ENCODE assay signal across 15 cellular contexts in genomic region chr16:50272687-50273381, GRCh38. TPM values are rescaled to one million over a fixed set of nuclear protein-coding genes. Genes with fewer than 3 reads are reported as not detected.
DNase-seq lines count a peak whose midpoint lies in the region; ATAC-seq, FAIRE-seq and TF ChIP-seq lines count a peak whose summit lies in the region.
"Had no signal": no experiment of that assay in that cellular context is flagged by ENCODE, and none has a peak within 500 bp of the region (broad histone marks: within the 10 kb centered on the region; RNA-seq: fewer than 3 reads in every experiment).

No MANE protein-coding gene starts in this region.

- no peak overlapping the region for H2BK12ac ChIP-seq in trophoblast cell (ENCODE audit: low read length)

- no peak overlapping the region for H3K14ac ChIP-seq in trophoblast cell (ENCODE audit: low read length)

- no peak for ATAC-seq in A549
- ATAC-seq in CD4-positive, alpha-beta T cell (ENCODE audit: poor library complexity), result no peak
- ATAC-seq in activated CD8-positive, alpha-beta T cell treated with anti-CD3 and anti-CD28 coated beads for 36 hours, result no peak
- ATAC-seq in HepG2, result no peak
- ATAC-seq: gastrocnemius medialis, WTC11 had no signal

- DNase-seq in A549 (ENCODE audit: low read depth in 1 of 2, low spot score in 1 of 2) (no peak), HepG2 (ENCODE audit: low spot score) (no peak), trophoblast cell (no peak), AG08395 (ENCODE audit: low spot score) (no peak), dedifferentiated amniotic fluid mesenchymal stem cell (ENCODE audit: extremely low spot score) (no peak)
- DNase-seq in CD4-positive, alpha-beta T cell, result no peak
- no peak for DNase-seq in activated CD8-positive, alpha-beta T cell treated with anti-CD3 and anti-CD28 coated beads for 36 hours
- no peak for DNase-seq in stimulated activated CD4-positive, alpha-beta T cell treated with anti-CD3 and anti-CD28 coated beads, Interleukin-4, amount 100 ng/mL, for 1 hour

- TF ChIP-seq POLR2A in A549 (IDR thresholded peaks at IDR 0.05; ENCODE audit: low read length), result no peak
- no peak for TF ChIP-seq POLR2A in HepG2 (IDR thresholded peaks at IDR 0.05; ENCODE audit: insufficient read depth in 1 of 2, low read depth in 2 of 2, low read length in 2 of 2)

- H3K4me3 ChIP-seq in A549, result no peak overlapping the region
- no peak overlapping the region for H3K4me3 ChIP-seq in HepG2 (replicated peaks in 1 of 3; ENCODE audit: insufficient read depth in 1 of 3, low read depth in 2 of 3, low read length in 3 of 3)
- no peak overlapping the region for H3K4me3 ChIP-seq in trophoblast cell (ENCODE audit: low read depth, low read length)
- H3K4me3 ChIP-seq: gastrocnemius medialis, SK-N-MC, upper lobe of right lung had no signal

- H3K27ac Mint-ChIP-seq in CD4-positive, alpha-beta T cell, result peak overlapping the region; percentile 100
- peak overlapping the region; percentile 100 for H3K27ac Mint-ChIP-seq in activated CD8-positive, alpha-beta T cell treated with anti-CD3 and anti-CD28 coated beads for 36 hours

- no peak overlapping the region for H3K4ac ChIP-seq in trophoblast cell (ENCODE audit: low read depth, low read length)

- H4K20me1 ChIP-seq in HepG2 (ENCODE audit: insufficient read depth, low read length), result no peaks in the 10 kb centered on the region

- no peak overlapping the region for H3K18ac ChIP-seq in trophoblast cell (ENCODE audit: low read length)

- H3K36me3 ChIP-seq in HepG2 (replicated peaks in 1 of 2; ENCODE audit: control insufficient read depth in 1 of 2, insufficient read depth in 2 of 2, low read length in 2 of 2), result no peaks in the 10 kb centered on the region
- H3K36me3 ChIP-seq in trophoblast cell (ENCODE audit: control insufficient read depth in 1 of 2, insufficient read depth in 2 of 2, low read length in 2 of 2), result no peaks in the 10 kb centered on the region
- H3K36me3 ChIP-seq: gastrocnemius medialis, upper lobe of right lung had no signal

- no peak overlapping the region for H3K23ac ChIP-seq in trophoblast cell (ENCODE audit: low read length)

- TF ChIP-seq RAD21 in A549 (conservative IDR thresholded peaks at IDR 0.05 in 1 of 2, IDR thresholded peaks at IDR 0.05 in 1 of 2) (no peak), HepG2 (CRISPR knock-in tag; IDR thresholded peaks at IDR 0.05) (no peak)

- no peaks in the 10 kb centered on the region for H3K4me1 ChIP-seq in A549
- H3K4me1 ChIP-seq in HepG2 (ENCODE audit: insufficient read depth, low read length), result peaks cover 31% of the 10 kb centered on the region
- H3K4me1 ChIP-seq in trophoblast cell (ENCODE audit: control insufficient read depth in 1 of 2, insufficient read depth in 2 of 2, low read length in 2 of 2), result peaks cover 0 to 4% of the 10 kb centered on the region in 2 experiments
- H3K4me1 ChIP-seq: gastrocnemius medialis, parathyroid adenoma had no signal

- H4K8ac ChIP-seq in trophoblast cell (ENCODE audit: low read depth, low read length), result no peak overlapping the region

- H3K4me2 ChIP-seq in A549, result no peak overlapping the region
- no peak overlapping the region for H3K4me2 ChIP-seq in HepG2 (ENCODE audit: low read depth, low read length)
- no peak overlapping the region for H3K4me2 ChIP-seq in trophoblast cell (ENCODE audit: low read length)

- H3K79me2 ChIP-seq in HepG2 (ENCODE audit: insufficient read depth, low read length) (no peaks in the 10 kb centered on the region), trophoblast cell (ENCODE audit: control insufficient read depth, insufficient read depth, low read length, poor library complexity) (no peaks in the 10 kb centered on the region)
- H3K79me2 ChIP-seq: parathyroid adenoma had no signal

- no TSS peak for BruUV-seq in HepG2 (replicated peaks; lab: Mats Ljungman, UMichigan)

- TF ChIP-seq CTCF in A549 (IDR thresholded peaks at IDR 0.05) (no peak), HepG2 (CRISPR knock-in tag; IDR thresholded peaks at IDR 0.05) (no peak)
- TF ChIP-seq CTCF in CD4-positive, alpha-beta T cell (IDR thresholded peaks at IDR 0.05), result no peak
- no peak for TF ChIP-seq CTCF in activated CD8-positive, alpha-beta T cell treated with anti-CD3 and anti-CD28 coated beads for 36 hours (IDR thresholded peaks at IDR 0.05)

- H2BK5ac ChIP-seq in trophoblast cell (ENCODE audit: low read depth, low read length, poor library complexity), result no peak overlapping the region

- intact Hi-C loops in CD4-positive, alpha-beta T cell (cut with DNase I, micrococcal nuclease), result loop anchor here in 1 of 2 experiments (10.0 kb wide), 1 partner anchor 118 kb away; the partner anchor contains the start of gene TENT4B
- intact Hi-C loops in activated CD8-positive, alpha-beta T cell treated with anti-CD3 and anti-CD28 coated beads for 36 hours (cut with micrococcal nuclease), result no loop called here
- intact Hi-C loops in HepG2 (cut with micrococcal nuclease; ENCODE audit: unreplicated experiment), result no loop called here

- no peak overlapping the region for H2BK120ac ChIP-seq in trophoblast cell (ENCODE audit: insufficient read depth, low read length, poor library complexity)

- no peak overlapping the region for H3K27ac ChIP-seq in A549
- H3K27ac ChIP-seq in CD4-positive, alpha-beta T cell (ENCODE audit: low read depth, low read length), result peak overlapping the region; percentile 93
- no peak overlapping the region for H3K27ac ChIP-seq in HepG2 (ENCODE audit: extremely low read length, insufficient read depth, low read length)
- H3K27ac ChIP-seq in trophoblast cell (ENCODE audit: low read depth, low read length), result no peak overlapping the region
- H3K27ac ChIP-seq: C4-2B, gastrocnemius medialis, parathyroid adenoma, SK-N-MC, upper lobe of right lung had no signal

- TF ChIP-seq EP300 in A549 (IDR thresholded peaks at IDR 0.05) (no peak), HepG2 (IDR thresholded peaks at IDR 0.05; ENCODE audit: low read depth in 2 of 2, low read length in 2 of 2) (no peak), HepG2 (CRISPR knock-in tag; IDR thresholded peaks at IDR 0.05; ENCODE audit: borderline replicate concordance) (no peak)

- H2AFZ ChIP-seq in HepG2 (ENCODE audit: low read length), result no peak overlapping the region
- no peak overlapping the region for H2AFZ ChIP-seq in trophoblast cell (ENCODE audit: insufficient read depth, low read length, poor library complexity)
- H2AFZ ChIP-seq: parathyroid adenoma had no signal

- H3K9me3 Mint-ChIP-seq in CD4-positive, alpha-beta T cell, result no peaks in the 10 kb centered on the region
- peaks cover 3% of the 10 kb centered on the region for H3K9me3 Mint-ChIP-seq in activated CD8-positive, alpha-beta T cell treated with anti-CD3 and anti-CD28 coated beads for 36 hours
- H3K9me3 Mint-ChIP-seq: WTC11 had no signal

- POLR2A ChIA-PET in A549 (lab: Yijun Ruan, JAX) (no interaction called here), HepG2 (lab: Yijun Ruan, JAX) (interaction anchor here (1.2 kb wide), 1 partner anchor 40 kb away, joined by 3 read pairs; no protein-coding TSS in a partner anchor)
- POLR2A ChIA-PET in CD4-positive, alpha-beta T cell (lab: Charles Lee), result interaction anchor here (1.2 to 4.3 kb wide), 13 partner anchors 11 to 469 kb away, joined by 4 to 40 read pairs (median 10); partner anchors contain the start of gene CNEP1R1
- POLR2A ChIA-PET in activated CD8-positive, alpha-beta T cell treated with anti-CD3 and anti-CD28 coated beads for 36 hours (lab: Charles Lee), result interaction anchor here (0.8 to 19.3 kb wide), 6 partner anchors 5 to 409 kb away, joined by 3 to 215 read pairs (median 7); partner anchors contain the start of genes ADCY7 and SNX20

- CTCF ChIA-PET in A549 (lab: Yijun Ruan, JAX) (interaction anchor here (0.6 to 2.0 kb wide), 8 partner anchors 7 to 533 kb away, joined by 3 to 7 read pairs (median 3); partner anchors contain the start of gene CNEP1R1), HepG2 (lab: Yijun Ruan, JAX; ENCODE audit: low intra/inter-chr PET ratio, low total read pairs) (no interaction called here)
- CTCF ChIA-PET in CD4-positive, alpha-beta T cell (lab: Charles Lee), result interaction anchor here (1.2 to 3.2 kb wide), 4 partner anchors 54 to 392 kb away, joined by 3 to 12 read pairs (median 4); no protein-coding TSS in a partner anchor
- CTCF ChIA-PET in activated CD8-positive, alpha-beta T cell treated with anti-CD3 and anti-CD28 coated beads for 36 hours (lab: Charles Lee), result interaction anchor here (0.8 to 4.2 kb wide), 9 partner anchors 9 to 248 kb away, joined by 3 to 25 read pairs (median 4); partner anchors contain the start of gene CNEP1R1

- no peaks in the 10 kb centered on the region for H3K27me3 Mint-ChIP-seq in CD4-positive, alpha-beta T cell
- H3K27me3 Mint-ChIP-seq in activated CD8-positive, alpha-beta T cell treated with anti-CD3 and anti-CD28 coated beads for 36 hours, result no peaks in the 10 kb centered on the region

- H3K9me3 ChIP-seq in A549 (no peaks in the 10 kb centered on the region), HepG2 (ENCODE audit: low read length) (no peaks in the 10 kb centered on the region), trophoblast cell (ENCODE audit: insufficient read depth, low read depth, low read length) (no peaks in the 10 kb centered on the region)
- no peaks in the 10 kb centered on the region for H3K9me3 ChIP-seq in CD4-positive, alpha-beta T cell (ENCODE audit: control insufficient read depth, low read length)
- H3K9me3 ChIP-seq: gastrocnemius medialis, upper lobe of right lung had no signal

- in situ Hi-C loops in HepG2 (cut with HindIII; ENCODE audit: extremely low pct_ligation_motif_present, low pct_unique_long_range_greater_than_20kb), result loop anchor here (5.0 kb wide), 1 partner anchor 49 kb away; no protein-coding TSS in a partner anchor

- WGBS in A549 (ENCODE audit: missing lambda C conversion rate), result 88% methylated on average over 2 of the region's 5 CpGs
- 41% methylated on average over 4 of the region's 5 CpGs for WGBS in HepG2 (ENCODE audit: low lambda C conversion rate)
- no CpG with 5 or more reads among the region's 5 CpGs for WGBS in trophoblast cell (ENCODE audit: extremely low coverage, insufficient coverage, insufficient read length)

- FAIRE-seq in A549 (lab: Jason Lieb, UNC), result no peak
- no peak for FAIRE-seq in HepG2 (lab: Jason Lieb, UNC)
- FAIRE-seq: bronchial epithelial cell had no signal

- H3K9ac ChIP-seq in HepG2 (ENCODE audit: insufficient read depth, low read depth, low read length) (no peak overlapping the region), trophoblast cell (ENCODE audit: low read length) (no peak overlapping the region)
- H3K9ac ChIP-seq: parathyroid adenoma had no signal

- H3K27me3 ChIP-seq in CD4-positive, alpha-beta T cell (ENCODE audit: control insufficient read depth, insufficient read depth, low read length), result no peaks in the 10 kb centered on the region
- H3K27me3 ChIP-seq in HepG2 (ENCODE audit: control insufficient read depth in 1 of 2, insufficient read depth in 2 of 2, low read length in 2 of 2) (peaks cover 2 to 26% of the 10 kb centered on the region in 2 experiments; a peak in 3 of 5 replicates), trophoblast cell (ENCODE audit: insufficient read depth, low read length) (no peaks in the 10 kb centered on the region)
- H3K27me3 ChIP-seq: gastrocnemius medialis, upper lobe of right lung had no signal

- no peak overlapping the region for H2AK5ac ChIP-seq in trophoblast cell (ENCODE audit: low read length)

- H3K79me1 ChIP-seq in trophoblast cell (ENCODE audit: low read length), result no peaks in the 10 kb centered on the region

- H3K4me3 Mint-ChIP-seq in CD4-positive, alpha-beta T cell, result peak overlapping the region; percentile 95
- H3K4me3 Mint-ChIP-seq in activated CD8-positive, alpha-beta T cell treated with anti-CD3 and anti-CD28 coated beads for 36 hours, result peak overlapping the region; percentile 93
- H3K4me3 Mint-ChIP-seq: WTC11 had no signal

- peaks cover 96% of the 10 kb centered on the region for H3K4me1 Mint-ChIP-seq in CD4-positive, alpha-beta T cell (ENCODE audit: low read depth)
- H3K4me1 Mint-ChIP-seq in activated CD8-positive, alpha-beta T cell treated with anti-CD3 and anti-CD28 coated beads for 36 hours (ENCODE audit: low read depth), result peaks cover 89% of the 10 kb centered on the region
- H3K4me1 Mint-ChIP-seq: WTC11 had no signal

- H4K91ac ChIP-seq in trophoblast cell (ENCODE audit: low read depth, low read length), result no peak overlapping the region

- H3K36me3 Mint-ChIP-seq in CD4-positive, alpha-beta T cell (ENCODE audit: low read depth), result peaks cover 56% of the 10 kb centered on the region
- peaks cover 33% of the 10 kb centered on the region for H3K36me3 Mint-ChIP-seq in activated CD8-positive, alpha-beta T cell treated with anti-CD3 and anti-CD28 coated beads for 36 hours (ENCODE audit: low read depth)
- H3K36me3 Mint-ChIP-seq: WTC11 had no signal

- H4K12ac ChIP-seq in trophoblast cell (ENCODE audit: low read depth, low read length), result no peak overlapping the region

RNA-seq across cellular contexts. Expression of gene ADCY7, which starts 6.5 kb away (rescaled TPM):
- polyA plus RNA-seq in A549 (2011; rRNA removed) (10.5 and 15.8 TPM in 2 replicates), A549 (2017; fragmentation: RNase III; extraction: RNeasy Plus Mini Kit Qiagen cat#74134 plus additional on column Dnase treatment) (14.9 to 19.5 TPM (median 18.7 TPM) in 3 replicates), HepG2 (2011; rRNA removed) (2.2 and 3.7 TPM in 2 replicates)
- 16.6 and 25.2 TPM in 2 replicates for polyA plus RNA-seq in A549 (2012; cell fraction: cytosol; rRNA removed)
- 54.2 and 75.4 TPM in 2 replicates for polyA plus RNA-seq in A549 (2012; cell fraction: nucleus; rRNA removed)
- 40.8 and 47.1 TPM in 2 replicates for polyA minus RNA-seq in A549 (2011; rRNA and poly(A)+ RNA removed)
- total RNA-seq in CD4-positive, alpha-beta T cell, result 100 to 1,000 TPM; 136 to 147 TPM
- 10 to 100 TPM; 89.9 to 92.1 TPM for total RNA-seq in activated CD8-positive, alpha-beta T cell treated with anti-CD3 and anti-CD28 coated beads for 36 hours
- total RNA-seq in HepG2 (2016; rRNA removed; fragmentation: Illumina TruSeq; extraction: Trizol), result 2.3 and 4.3 TPM in 2 replicates
- 0.51 and 1.3 TPM in 2 replicates for total RNA-seq in HepG2 (2016; cell fraction: cytosol; rRNA removed; fragmentation: Illumina TruSeq; extraction: Trizol; ENCODE audit: low read depth)
- 2.5 and 4.5 TPM in 2 replicates for total RNA-seq in HepG2 (2016; cell fraction: insoluble cytoplasmic fraction; rRNA removed; fragmentation: Illumina TruSeq; extraction: Trizol)
- 1.1 and 1.8 TPM in 2 replicates for total RNA-seq in HepG2 (2016; cell fraction: membrane; rRNA removed; fragmentation: Illumina TruSeq; extraction: Trizol)
- total RNA-seq in HepG2 (2016; cell fraction: nucleus; rRNA removed; fragmentation: Illumina TruSeq; extraction: Trizol), result 3.9 and 5.9 TPM in 2 replicates
- 1.2 and 1.5 TPM in 2 replicates for polyA plus RNA-seq in HepG2 (2011; cell fraction: cytosol; rRNA removed)
- polyA plus RNA-seq in HepG2 (2011; cell fraction: nucleus; rRNA removed), result 14.6 and 16.9 TPM in 2 replicates
- polyA plus RNA-seq in HepG2 (2012), result 1.7 and 3.0 TPM in 2 replicates
- 0.17 and 0.38 TPM in 2 replicates for polyA plus RNA-seq in HepG2 (2016; cell fraction: cytosol; fragmentation: Illumina TruSeq; extraction: Trizol; ENCODE audit: low read depth)
- 1.2 and 1.4 TPM in 2 replicates for polyA plus RNA-seq in HepG2 (2016; cell fraction: insoluble cytoplasmic fraction; fragmentation: Illumina TruSeq; extraction: Trizol; ENCODE audit: low read depth)
- 0.44 and 0.47 TPM in 2 replicates for polyA plus RNA-seq in HepG2 (2016; cell fraction: membrane; fragmentation: Illumina TruSeq; extraction: Trizol; ENCODE audit: low read depth)
- polyA plus RNA-seq in HepG2 (2016; cell fraction: nucleus; fragmentation: Illumina TruSeq; extraction: Trizol; ENCODE audit: insufficient read depth, low read depth), result 6.9 and 8.7 TPM in 2 replicates
- polyA minus RNA-seq in HepG2 (2011; rRNA and poly(A)+ RNA removed; ENCODE audit: low replicate concordance), result 17.5 and 40.6 TPM in 2 replicates
- 2.0 and 5.5 TPM in 2 replicates for polyA minus RNA-seq in HepG2 (2011; cell fraction: cytosol; rRNA and poly(A)+ RNA removed)
- 9.0 and 10.2 TPM in 2 replicates for polyA minus RNA-seq in HepG2 (2011; cell fraction: nucleus; rRNA and poly(A)+ RNA removed)
- polyA plus RNA-seq in trophoblast cell (2013), result 5.7 and 6.0 TPM in 2 replicates

Comparison
In these comparisons a context has a peak if more than half of its experiments do, and no peak if none do; other contexts are left out.
1. RNA of gene ADCY7, which starts 6.5 kb away (total RNA-seq): 136 to 147 TPM in CD4-positive, alpha-beta T cell and 89.9 to 92.1 TPM in activated CD8-positive, alpha-beta T cell treated with anti-CD3 and anti-CD28 coated beads for 36 hours; 0.51 to 5.9 TPM in HepG2; every median in the first group is over 10 times any median in the second.
2. Of the 38 proteins assayed by ChIP-seq in both HepG2 and A549: peak only in HepG2: none; only in A549: ZFP36; in both: none; in neither: 37.